8 cellular contexts compared by ENCODE assay signal in genomic region chr11:120182790-120183491, GRCh38. TPM values are rescaled to one million over a fixed set of nuclear protein-coding genes. Genes with fewer than 3 reads are reported as not detected.
DNase-seq lines count a peak whose midpoint lies in the region; ATAC-seq and TF ChIP-seq lines count a peak whose summit lies in the region.

No MANE protein-coding gene starts in this region.

- H3K9me3 Mint-ChIP-seq in activated CD8-positive, alpha-beta T cell treated with anti-CD3 and anti-CD28 coated beads for 36 hours, result no peaks in the 10 kb centered on the region

- in situ Hi-C loops in astrocyte of the spinal cord (cut with HindIII; ENCODE audit: low sequenced_read_pairs), result no loop called here

- no peak overlapping the region for H3K27ac ChIP-seq in AG04450 (ENCODE audit: low read depth, low read length)
- H3K27ac ChIP-seq in liver (ENCODE audit: low read depth in 1 of 2, low read length in 2 of 2), result peak overlapping the region; percentile 95 to 96
- no peak overlapping the region for H3K27ac ChIP-seq in prostate gland

- POLR2A ChIA-PET in AG04450 (lab: Yijun Ruan, JAX), result no interaction called here
- POLR2A ChIA-PET in activated CD8-positive, alpha-beta T cell treated with anti-CD3 and anti-CD28 coated beads for 36 hours (lab: Charles Lee), result no interaction called here

- TF ChIP-seq CTCF in AG04450 (IDR thresholded peaks at IDR 0.05; ENCODE audit: low read depth, low read length), result peak; percentile 34
- TF ChIP-seq CTCF in astrocyte of the spinal cord (IDR thresholded peaks at IDR 0.05; ENCODE audit: low read depth, low read length), result peak; percentile 48
- peak; percentile 56 for TF ChIP-seq CTCF in liver (IDR thresholded peaks at IDR 0.05; ENCODE audit: low read depth, low read length, missing input control)
- TF ChIP-seq CTCF in prostate gland (IDR thresholded peaks at IDR 0.05), result no peak
- TF ChIP-seq CTCF in activated CD8-positive, alpha-beta T cell treated with anti-CD3 and anti-CD28 coated beads for 36 hours (IDR thresholded peaks at IDR 0.05), result no peak

- H3K4me1 Mint-ChIP-seq in activated CD8-positive, alpha-beta T cell treated with anti-CD3 and anti-CD28 coated beads for 36 hours (ENCODE audit: low read depth), result peaks cover 7% of the 10 kb centered on the region

- H3K9me3 ChIP-seq in AG04450 (ENCODE audit: control insufficient read depth, insufficient read depth, low read length) (no peaks in the 10 kb centered on the region), liver (ENCODE audit: control insufficient read depth in 4 of 4, low read length in 3 of 4) (no peaks in the 10 kb centered on the region), prostate gland (no peaks in the 10 kb centered on the region)

- intact Hi-C loops in prostate gland (cut with DNase I), result no loop called here
- intact Hi-C loops in activated CD8-positive, alpha-beta T cell treated with anti-CD3 and anti-CD28 coated beads for 36 hours (cut with micrococcal nuclease), result no loop called here

- TF ChIP-seq RAD21 in liver (IDR thresholded peaks at IDR 0.05), result peak; percentile 66 to 83

- no peak overlapping the region for H3K27ac Mint-ChIP-seq in activated CD8-positive, alpha-beta T cell treated with anti-CD3 and anti-CD28 coated beads for 36 hours

- H3K27me3 ChIP-seq in AG04450 (ENCODE audit: control insufficient read depth, insufficient read depth, low read length) (no peaks in the 10 kb centered on the region), liver (ENCODE audit: control insufficient read depth in 4 of 4, insufficient read depth in 4 of 4, low read length in 3 of 4) (no peaks in the 10 kb centered on the region), prostate gland (replicated peaks; ENCODE audit: insufficient read depth) (no peaks in the 10 kb centered on the region)

- H3K36me3 Mint-ChIP-seq in activated CD8-positive, alpha-beta T cell treated with anti-CD3 and anti-CD28 coated beads for 36 hours (ENCODE audit: low read depth), result no peaks in the 10 kb centered on the region

- peak overlapping the region in 1 of 2 donors; percentile 26 for H3K9ac ChIP-seq in liver (ENCODE audit: low read depth in 1 of 2, low read length in 2 of 2)

- H3K4me3 Mint-ChIP-seq in activated CD8-positive, alpha-beta T cell treated with anti-CD3 and anti-CD28 coated beads for 36 hours, result no peak overlapping the region

- peaks cover 12% of the 10 kb centered on the region for H3K27me3 Mint-ChIP-seq in activated CD8-positive, alpha-beta T cell treated with anti-CD3 and anti-CD28 coated beads for 36 hours

- H3K4me3 ChIP-seq in AG04450 (ENCODE audit: low read depth, low read length) (no peak overlapping the region), astrocyte of the spinal cord (ENCODE audit: low read depth, low read length) (no peak overlapping the region), liver (ENCODE audit: low read depth in 1 of 3, low read length in 3 of 3) (peak overlapping the region; percentile 1 to 58 (median 44)), prostate gland (no peak overlapping the region)

- no peak for TF ChIP-seq POLR2A in prostate gland (IDR thresholded peaks at IDR 0.05)

- H3K4me1 ChIP-seq in liver (ENCODE audit: control insufficient read depth in 4 of 4, insufficient read depth in 4 of 4, low read length in 3 of 4) (peaks cover 14 to 69% (median 59%) of the 10 kb centered on the region in 4 donors), prostate gland (replicated peaks) (no peaks in the 10 kb centered on the region)

- no peaks in the 10 kb centered on the region for H3K36me3 ChIP-seq in liver (ENCODE audit: control insufficient read depth in 4 of 4, insufficient read depth in 3 of 4, low read depth in 1 of 4, low read length in 3 of 4)
- no peaks in the 10 kb centered on the region for H3K36me3 ChIP-seq in prostate gland

- WGBS in liver, result 46% methylated on average over 5 of the region's 5 CpGs
- 86% methylated on average over 5 of the region's 5 CpGs for WGBS in prostate gland

- ATAC-seq in HG02588 (IDR thresholded peaks at IDR 0.05; ENCODE audit: unreplicated experiment), result no peak
- no peak for ATAC-seq in activated CD8-positive, alpha-beta T cell treated with anti-CD3 and anti-CD28 coated beads for 36 hours

- no peak for DNase-seq in AG04450 (ENCODE audit: low read depth, low spot score)
- peak; percentile 32 for DNase-seq in HT1080 (ENCODE audit: low read depth)
- DNase-seq in astrocyte of the spinal cord (ENCODE audit: low read depth, low spot score), result no peak
- no peak for DNase-seq in prostate gland (ENCODE audit: low spot score)
- DNase-seq in DMS114 treated with DMSO at 0.1 percent for 48 hours (lab: John Stamatoyannopoulos, UW; ENCODE audit: unreplicated experiment), result no peak
- DNase-seq in activated CD8-positive, alpha-beta T cell treated with anti-CD3 and anti-CD28 coated beads for 36 hours, result no peak

- CTCF ChIA-PET in AG04450 (lab: Charles Lee), result interaction anchor here (6.4 kb wide), 1 partner anchor 13 kb away, joined by 56 read pairs; no protein-coding TSS in a partner anchor
- CTCF ChIA-PET in activated CD8-positive, alpha-beta T cell treated with anti-CD3 and anti-CD28 coated beads for 36 hours (lab: Charles Lee), result no interaction called here

TF ChIP-seq in liver, 16 proteins besides CTCF, POLR2A, EP300 and RAD21 (continues in another document):
- TF ChIP-seq EGR1 (IDR thresholded peaks at IDR 0.05; ENCODE audit: low read depth in 2 of 2) (no peak), FOXA2 (IDR thresholded peaks at IDR 0.05) (no peak), GABPA (IDR thresholded peaks at IDR 0.05 in 1 of 2, conservative IDR thresholded peaks at IDR 0.05 in 1 of 2) (no peak), RXRA (IDR thresholded peaks at IDR 0.05) (peak; percentile 96), MAX (IDR thresholded peaks at IDR 0.05) (peak; percentile 53), HNF4A (conservative IDR thresholded peaks at IDR 0.05) (peak; percentile 86 to 90), YY1 (IDR thresholded peaks at IDR 0.05) (no peak), ZBTB33 (IDR thresholded peaks at IDR 0.05) (no peak)

RNA-seq across cellular contexts. Expression of gene OAF, which starts 27.9 kb away (rescaled TPM):
- 26.6 and 37.0 TPM in 2 replicates for polyA plus RNA-seq in AG04450 (2011; rRNA removed)
- polyA minus RNA-seq in AG04450 (2011; rRNA and poly(A)+ RNA removed), result 17.3 and 23.6 TPM in 2 replicates
- 190 and 227 TPM in 2 replicates for total RNA-seq in HT1080 (2014; rRNA removed; shearing (Covaris generic))
- polyA plus RNA-seq in HT1080 (2015; cell fraction: cytosol; rRNA removed), result 127 and 136 TPM in 2 replicates
- 64.4 and 66.9 TPM in 2 replicates for polyA plus RNA-seq in HT1080 (2015; cell fraction: nucleus; rRNA removed)
- 10 to 100 TPM; 15.0 to 89.4 TPM for total RNA-seq in liver
- 100 to 1,000 TPM in 1 of 2 donors, 10 to 100 TPM in 1; 74.6 to 151 TPM for polyA plus RNA-seq in liver
- 10 to 100 TPM; 14.5 to 17.4 TPM for total RNA-seq in prostate gland
- 1 to 10 TPM; 3.7 to 4.6 TPM for total RNA-seq in activated CD8-positive, alpha-beta T cell treated with anti-CD3 and anti-CD28 coated beads for 36 hours

RNA-seq across cellular contexts. Expression of gene TRIM29, which starts 45.0 kb away (rescaled TPM):
- polyA plus RNA-seq in AG04450 (2011; rRNA removed) (0.07 TPM in 1 of 2 replicates, not detected in the other), liver (under 1 TPM; 0.22 to 0.89 TPM)
- not detected in 2 replicates for polyA minus RNA-seq in AG04450 (2011; rRNA and poly(A)+ RNA removed)
- 0.07 TPM in 1 of 2 replicates, not detected in the other for total RNA-seq in HT1080 (2014; rRNA removed; shearing (Covaris generic))
- polyA plus RNA-seq in HT1080 (2015; cell fraction: cytosol; rRNA removed), result 0.07 and 1.00 TPM in 2 replicates
- 0.22 TPM in 1 of 2 replicates, not detected in the other for polyA plus RNA-seq in HT1080 (2015; cell fraction: nucleus; rRNA removed)
- total RNA-seq in liver (under 1 TPM; 0.33 to 0.37 TPM), prostate gland (100 to 1,000 TPM in 1 of 2 donors, 10 to 100 TPM in 1; 73.7 to 126 TPM)
- total RNA-seq in activated CD8-positive, alpha-beta T cell treated with anti-CD3 and anti-CD28 coated beads for 36 hours, result not detected

RNA-seq across cellular contexts. Expression of gene POU2F3, which starts 57.0 kb away (rescaled TPM):
- polyA plus RNA-seq in AG04450 (2011; rRNA removed) (0.05 TPM in 1 of 2 replicates, not detected in the other), liver (not detected)
- not detected in 2 replicates for polyA minus RNA-seq in AG04450 (2011; rRNA and poly(A)+ RNA removed)
- total RNA-seq in HT1080 (2014; rRNA removed; shearing (Covaris generic)), result 0.33 TPM in 1 of 2 replicates, not detected in the other
- 0.23 and 0.33 TPM in 2 replicates for polyA plus RNA-seq in HT1080 (2015; cell fraction: cytosol; rRNA removed)
- polyA plus RNA-seq in HT1080 (2015; cell fraction: nucleus; rRNA removed), result 0.09 TPM in 1 of 2 replicates, not detected in the other
- total RNA-seq in liver (not detected), prostate gland (1 to 10 TPM; 1.5 to 6.1 TPM)
- not detected for total RNA-seq in activated CD8-positive, alpha-beta T cell treated with anti-CD3 and anti-CD28 coated beads for 36 hours

Comparison
In these comparisons a context has a peak if more than half of its experiments do, and no peak if none do; other contexts are left out.
1. H3K27ac ChIP-seq: peak in liver (2 of 2); none in AG04450 (single experiment) and prostate gland (0 of 2).
2. H3K4me3 ChIP-seq: peak in liver (3 of 3); none in AG04450 (single experiment), astrocyte of the spinal cord (single experiment) and prostate gland (0 of 2).
3. CTCF ChIP-seq: peak in AG04450 (single experiment), astrocyte of the spinal cord (single experiment) and liver (single experiment); none in prostate gland (0 of 4) and activated CD8-positive, alpha-beta T cell treated with anti-CD3 and anti-CD28 coated beads for 36 hours (single experiment).
4. RNA of gene TRIM29, which starts 45.0 kb away (total RNA-seq): 73.7 to 126 TPM in prostate gland; 0.33 to 0.37 TPM in liver, 0.07 TPM in HT1080 and not detected in activated CD8-positive, alpha-beta T cell treated with anti-CD3 and anti-CD28 coated beads for 36 hours; every median in the first group is over 10 times any median in the second.